Comparison of ENCODE assay signal across 24 cellular contexts in genomic region chr11:31493235-31493634, GRCh38.
"Had no signal": no experiment of that assay in that cellular context is flagged by ENCODE, and none has a peak within 500 bp of the region (broad histone marks: within the 10 kb centered on the region; RNA-seq: fewer than 3 reads in every experiment).

No MANE protein-coding gene starts in this region.

- DNase-seq: naive B cell; naive thymus-derived CD8-positive, alpha-beta T cell; nephron progenitor cell; nucleus accumbens; right cardiac atrium; right lobe of liver; sigmoid colon; small intestine; stimulated activated CD4-positive, alpha-beta T cell treated with anti-CD3 and anti-CD28 coated beads, Interleukin-2, amount 100 ng/mL, for 24 hours; stimulated activated CD4-positive, alpha-beta T cell treated with anti-CD3 and anti-CD28 coated beads, Interleukin-2, amount 100 ng/mL, for 48 hours; stimulated activated CD4-positive, alpha-beta T cell treated with anti-CD3 and anti-CD28 coated beads, Interleukin-4, amount 100 ng/mL, for 24 hours; stimulated activated naive CD4-positive, alpha-beta T cell; stimulated activated naive CD8-positive, alpha-beta T cell treated with anti-CD3 and anti-CD28 coated beads, Interleukin-15, amount 100 ng/mL, for 72 hours; stimulated activated naive CD8-positive, alpha-beta T cell treated with anti-CD3 and anti-CD28 coated beads, Interleukin-15, Interleukin-2, amounts not matched to agents 100 U/mL and 50 U/mL, for 24 hours; substantia nigra; testis; tibial artery; transverse colon; upper lobe of right lung; uterus had no signal

- H3K27me3 Mint-ChIP-seq: naive B cell; naive thymus-derived CD8-positive, alpha-beta T cell; natural killer cell treated with Interleukin-12 subunit alpha and Interleukin-12 subunit beta and Interleukin-15 and Interleukin-18, amount 100 ng/mL, for 72 hours; stimulated activated naive CD8-positive, alpha-beta T cell treated with anti-CD3 and anti-CD28 coated beads, Interleukin-15, amount 100 ng/mL, for 72 hours; type B pancreatic cell had no signal

- H3K27ac Mint-ChIP-seq: natural killer cell treated with Interleukin-12 subunit alpha and Interleukin-12 subunit beta and Interleukin-15 and Interleukin-18, amount 100 ng/mL, for 72 hours; nephron progenitor cell; stimulated activated effector memory CD8-positive, alpha-beta T cell treated with anti-CD3 and anti-CD28 coated beads, Interleukin-12 subunit alpha, Interleukin-12 subunit beta, amount 100 ng/mL, for 72 hours; stimulated activated naive CD8-positive, alpha-beta T cell treated with anti-CD3 and anti-CD28 coated beads, Interleukin-15, amount 100 ng/mL, for 72 hours; type B pancreatic cell had no signal

- H3K4me1 Mint-ChIP-seq: nephron progenitor cell had no signal

- H3K9me3 Mint-ChIP-seq: stimulated activated effector memory CD8-positive, alpha-beta T cell treated with anti-CD3 and anti-CD28 coated beads, Interleukin-12 subunit alpha, Interleukin-12 subunit beta, amount 100 ng/mL, for 72 hours had no signal

- H3K4me3 Mint-ChIP-seq: naive B cell; naive thymus-derived CD8-positive, alpha-beta T cell; natural killer cell treated with Interleukin-12 subunit alpha and Interleukin-12 subunit beta and Interleukin-15 and Interleukin-18, amount 100 ng/mL, for 72 hours; nephron progenitor cell; neural crest cell; stimulated activated effector memory CD8-positive, alpha-beta T cell treated with anti-CD3 and anti-CD28 coated beads, Interleukin-12 subunit alpha, Interleukin-12 subunit beta, amount 100 ng/mL, for 72 hours; stimulated activated naive CD8-positive, alpha-beta T cell treated with anti-CD3 and anti-CD28 coated beads, Interleukin-15, amount 100 ng/mL, for 72 hours; type B pancreatic cell had no signal
